2 cellular contexts compared by ENCODE assay signal in the genomic region with DNA sequence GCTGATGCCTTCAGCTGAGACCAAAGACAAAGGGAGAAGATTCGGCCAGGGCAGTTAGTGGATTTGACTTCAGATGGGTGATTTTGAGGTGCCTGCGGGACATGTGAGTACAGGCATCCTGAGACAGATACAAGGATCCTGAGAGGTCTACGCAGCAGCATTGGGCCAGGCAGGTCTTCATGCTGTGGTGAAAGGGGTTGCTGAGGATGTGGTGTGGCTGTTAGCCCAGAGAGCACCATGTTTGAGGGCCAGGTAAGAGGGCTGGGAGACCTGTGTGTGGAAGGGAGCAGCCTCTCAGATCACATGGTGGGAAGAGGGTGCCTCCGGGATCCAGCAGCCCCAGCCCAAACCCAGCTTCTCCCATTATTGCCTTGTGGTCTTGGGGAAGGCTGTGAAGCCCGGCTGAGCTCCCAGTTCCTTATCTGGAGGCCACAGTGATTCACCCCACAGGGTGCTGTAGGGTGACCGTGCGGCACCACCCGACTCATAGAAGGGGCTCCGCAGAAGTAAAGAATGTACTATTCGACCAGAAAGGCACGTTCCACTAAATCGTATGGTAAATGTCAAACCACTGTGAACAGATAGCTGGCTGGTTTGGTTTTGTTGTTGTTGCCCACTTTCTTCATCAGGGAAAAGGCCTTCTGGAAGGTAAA.
TF ChIP-seq lines count a peak whose summit lies in the region.

No MANE protein-coding gene starts in this region.

TF ChIP-seq in liver, 16 proteins besides CTCF, POLR2A, EP300 and RAD21:
- TF ChIP-seq, protein P1, sequence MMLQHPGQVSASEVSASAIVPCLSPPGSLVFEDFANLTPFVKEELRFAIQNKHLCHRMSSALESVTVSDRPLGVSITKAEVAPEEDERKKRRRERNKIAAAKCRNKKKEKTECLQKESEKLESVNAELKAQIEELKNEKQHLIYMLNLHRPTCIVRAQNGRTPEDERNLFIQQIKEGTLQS (IDR thresholded peaks at IDR 0.05): no peak
- TF ChIP-seq EGR1 (IDR thresholded peaks at IDR 0.05; ENCODE audit: low read depth in 2 of 2) (no peak), SP1 (IDR thresholded peaks at IDR 0.05) (no peak), JUND (IDR thresholded peaks at IDR 0.05) (no peak), NR2F2 (IDR thresholded peaks at IDR 0.05) (no peak), GABPA (IDR thresholded peaks at IDR 0.05 in 1 of 2, conservative IDR thresholded peaks at IDR 0.05 in 1 of 2) (no peak)
- TF ChIP-seq, protein P2, sequence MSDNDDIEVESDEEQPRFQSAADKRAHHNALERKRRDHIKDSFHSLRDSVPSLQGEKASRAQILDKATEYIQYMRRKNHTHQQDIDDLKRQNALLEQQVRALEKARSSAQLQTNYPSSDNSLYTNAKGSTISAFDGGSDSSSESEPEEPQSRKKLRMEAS (IDR thresholded peaks at IDR 0.05): no peak

TF ChIP-seq in HepG2, 621 proteins besides CTCF, POLR2A, EP300 and RAD21:
- TF ChIP-seq HDAC2 (CRISPR knock-in tag; IDR thresholded peaks at IDR 0.05): no peak
- no peak for TF ChIP-seq ZNF572 (CRISPR knock-in tag; IDR thresholded peaks at IDR 0.05)
- TF ChIP-seq ZMYM2 (CRISPR knock-in tag; IDR thresholded peaks at IDR 0.05): no peak
